In genomic region chr10:119872860-119873671, GRCh38 we compare ENCODE assay signal across 8 cellular contexts. TPM values are rescaled to one million over a fixed set of nuclear protein-coding genes. Genes with fewer than 3 reads are reported as not detected.
DNase-seq lines count a peak whose midpoint lies in the region; ATAC-seq and TF ChIP-seq lines count a peak whose summit lies in the region.

No MANE protein-coding gene starts in this region.

- WGBS in psoas muscle, 3 donors, result 0 to 1% (median 0%) methylated on average over 54 to 75 of the region's 75 CpGs
- under 1% methylated on average over 75 of the region's 75 CpGs for WGBS in urinary bladder

- ATAC-seq in HG02610 (IDR thresholded peaks at IDR 0.05; ENCODE audit: unreplicated experiment), result peak; percentile 89
- peak; percentile 99 for ATAC-seq in left ventricle myocardium superior
- peak; percentile 96 to 98 (median 97) for ATAC-seq in psoas muscle

- peak; percentile 94 for DNase-seq in GM12865 (ENCODE audit: low read depth)
- DNase-seq in NCI-H1092 treated with DMSO at 0.1 percent for 48 hours (lab: John Stamatoyannopoulos, UW), result peak; percentile 81
- DNase-seq in T follicular helper cell (ENCODE audit: low read depth), result peak; percentile 82
- peak; percentile 75 for DNase-seq in amniotic epithelial cell (ENCODE audit: low read depth)
- DNase-seq in left ventricle myocardium superior, result peak; percentile 95
- DNase-seq in psoas muscle, result peak; percentile 89 to 94

- H3K36me3 ChIP-seq in psoas muscle (ENCODE audit: insufficient read depth in 1 of 2, low read depth in 1 of 2) (no peaks in the 10 kb centered on the region), urinary bladder (ENCODE audit: insufficient read depth) (no peaks in the 10 kb centered on the region)

- no peaks in the 10 kb centered on the region for H3K9me3 ChIP-seq in psoas muscle

- peak overlapping the region; percentile 71 for H3K4me3 ChIP-seq in GM12865 (ENCODE audit: low read depth, low read length)
- H3K4me3 ChIP-seq in psoas muscle, result peak overlapping the region; percentile 75
- peak overlapping the region; percentile 99 for H3K4me3 ChIP-seq in urinary bladder (ENCODE audit: low read depth, low read length)

- intact Hi-C loops in left ventricle myocardium superior (cut with micrococcal nuclease), result no loop called here
- intact Hi-C loops in psoas muscle (cut with DNase I), result loop anchor here (1.0 kb wide), 1 partner anchor 19 kb away; the partner anchor contains the start of gene SEC23IP (in 2 of the 2)

- H3K4me1 ChIP-seq in psoas muscle, result peaks cover 23% of the 10 kb centered on the region
- H3K4me1 ChIP-seq in urinary bladder (ENCODE audit: insufficient read depth), result no peaks in the 10 kb centered on the region

- peak overlapping the region; percentile 84 for H3K27ac ChIP-seq in psoas muscle
- peak overlapping the region; percentile 86 for H3K27ac ChIP-seq in urinary bladder (ENCODE audit: low read depth)

- no peak for TF ChIP-seq CTCF in GM12865 (IDR thresholded peaks at IDR 0.05; ENCODE audit: insufficient read depth, low read depth, low read length, missing control alignments)
- no peak for TF ChIP-seq CTCF in psoas muscle (IDR thresholded peaks at IDR 0.05)

- no peaks in the 10 kb centered on the region for H3K27me3 ChIP-seq in psoas muscle (ENCODE audit: insufficient read depth in 3 of 3, low read length in 2 of 3)

RNA-seq across cellular contexts. Expression of gene MCMBP, which starts 0.4 kb away (rescaled TPM):
- total RNA-seq in left ventricle myocardium superior (29.0 TPM), psoas muscle (10 to 100 TPM; 23.0 to 43.8 (median 35.6) TPM), urinary bladder (60.9 TPM)
- polyA plus RNA-seq in psoas muscle (10 to 100 TPM; 26.4 to 39.6 (median 39.2) TPM), urinary bladder (44.9 TPM)

RNA-seq across cellular contexts. Expression of gene SEC23IP, which starts 19.5 kb away (rescaled TPM):
- total RNA-seq in left ventricle myocardium superior, result 22.3 TPM
- 10 to 100 TPM; 27.3 to 49.7 (median 45.4) TPM for total RNA-seq in psoas muscle
- polyA plus RNA-seq in psoas muscle, result 10 to 100 TPM in 2 of 3 donors, 1 to 10 TPM in 1; 6.5 to 20.4 (median 14.0) TPM
- 26.5 TPM for total RNA-seq in urinary bladder
- polyA plus RNA-seq in urinary bladder, result 16.9 TPM

Comparison
In these comparisons a context has a peak if more than half of its experiments do, and no peak if none do; other contexts are left out.
1. Peak in every context shown above with its lines: DNase-seq, ATAC-seq, H3K4me3 ChIP-seq and H3K27ac ChIP-seq.